8 cellular contexts compared by ENCODE assay signal in genomic region chrX:39162322-39162721, GRCh38.
A peak's percentile ranks its signal among the peaks of the same experiment; 100 is the strongest.
DNase-seq lines count a peak whose midpoint lies in the region; ATAC-seq and TF ChIP-seq lines count a peak whose summit lies in the region.

No MANE protein-coding gene starts in this region.

- peak; percentile 74 for ATAC-seq in activated CD8-positive, alpha-beta memory T cell treated with anti-CD3 and anti-CD28 coated beads, Interleukin-2, amount 10 ng/mL, durations not matched to agents 7 days and 5 days
- ATAC-seq in HG03354 (IDR thresholded peaks at IDR 0.05; ENCODE audit: poor library complexity, severe bottlenecking, unreplicated experiment) = no peak
- no peak for ATAC-seq in GM21528 (IDR thresholded peaks at IDR 0.05; ENCODE audit: low FRiP score, unreplicated experiment)

- no peaks in the 10 kb centered on the region for H3K9me3 Mint-ChIP-seq in activated CD8-positive, alpha-beta memory T cell treated with anti-CD3 and anti-CD28 coated beads, Interleukin-2, amount 10 ng/mL, durations not matched to agents 7 days and 5 days (ENCODE audit: low read depth)

- peak; percentile 35 for TF ChIP-seq CTCF in GM12873 (IDR thresholded peaks at IDR 0.05; ENCODE audit: insufficient read depth, low read depth, low read length, missing control alignments)

- CTCF ChIA-PET in activated CD8-positive, alpha-beta memory T cell treated with anti-CD3 and anti-CD28 coated beads, Interleukin-2, amount 10 ng/mL, durations not matched to agents 7 days and 5 days (lab: Charles Lee) = interaction anchor here (1.1 to 2.7 kb wide), 5 partner anchors 10 to 80 kb away, joined by 4 to 15 read pairs (median 5); no protein-coding TSS in a partner anchor

- peaks cover 53% of the 10 kb centered on the region for H3K4me1 Mint-ChIP-seq in activated CD8-positive, alpha-beta memory T cell treated with anti-CD3 and anti-CD28 coated beads, Interleukin-2, amount 10 ng/mL, durations not matched to agents 7 days and 5 days

- H3K27me3 Mint-ChIP-seq in activated CD8-positive, alpha-beta memory T cell treated with anti-CD3 and anti-CD28 coated beads, Interleukin-2, amount 10 ng/mL, durations not matched to agents 7 days and 5 days = peaks cover 10% of the 10 kb centered on the region

- H3K4me3 Mint-ChIP-seq in activated CD8-positive, alpha-beta memory T cell treated with anti-CD3 and anti-CD28 coated beads, Interleukin-2, amount 10 ng/mL, durations not matched to agents 7 days and 5 days = peak overlapping the region; percentile 30

- peak; percentile 43 for DNase-seq in activated CD8-positive, alpha-beta memory T cell treated with anti-CD3 and anti-CD28 coated beads, Interleukin-2, amount 10 ng/mL, durations not matched to agents 7 days and 5 days
- peak; percentile 21 for DNase-seq in globus pallidus (ENCODE audit: low spot score)
- peak in 2 of 3 donors; percentile 29 to 38 for DNase-seq in stimulated activated CD4-positive, alpha-beta T cell treated with anti-CD3 and anti-CD28 coated beads, Interleukin-12 subunit alpha, Interleukin-12 subunit beta, amount 100 ng/mL, for 48 hours (ENCODE audit: low read depth in 2 of 3, low spot score in 1 of 3)
- no peak for DNase-seq in OCI-M1 (lab: John Stamatoyannopoulos, UW)
- no peak for DNase-seq in UCSD-AML1 (lab: John Stamatoyannopoulos, UW; ENCODE audit: unreplicated experiment)

- H3K36me3 Mint-ChIP-seq in activated CD8-positive, alpha-beta memory T cell treated with anti-CD3 and anti-CD28 coated beads, Interleukin-2, amount 10 ng/mL, durations not matched to agents 7 days and 5 days = peaks cover 2% of the 10 kb centered on the region

- peak overlapping the region; percentile 78 for H3K27ac Mint-ChIP-seq in activated CD8-positive, alpha-beta memory T cell treated with anti-CD3 and anti-CD28 coated beads, Interleukin-2, amount 10 ng/mL, durations not matched to agents 7 days and 5 days

Comparison
In these comparisons a context has a peak if more than half of its experiments do, and no peak if none do; other contexts are left out.
1. DNase-seq: peak in activated CD8-positive, alpha-beta memory T cell treated with anti-CD3 and anti-CD28 coated beads, Interleukin-2, amount 10 ng/mL, durations not matched to agents 7 days and 5 days (single experiment), globus pallidus (single experiment) and stimulated activated CD4-positive, alpha-beta T cell treated with anti-CD3 and anti-CD28 coated beads, Interleukin-12 subunit alpha, Interleukin-12 subunit beta, amount 100 ng/mL, for 48 hours (2 of 3); none in OCI-M1 (single experiment) and UCSD-AML1 (single experiment).